Comparison of ENCODE assay signal across 1 cellular context in the genomic region with DNA sequence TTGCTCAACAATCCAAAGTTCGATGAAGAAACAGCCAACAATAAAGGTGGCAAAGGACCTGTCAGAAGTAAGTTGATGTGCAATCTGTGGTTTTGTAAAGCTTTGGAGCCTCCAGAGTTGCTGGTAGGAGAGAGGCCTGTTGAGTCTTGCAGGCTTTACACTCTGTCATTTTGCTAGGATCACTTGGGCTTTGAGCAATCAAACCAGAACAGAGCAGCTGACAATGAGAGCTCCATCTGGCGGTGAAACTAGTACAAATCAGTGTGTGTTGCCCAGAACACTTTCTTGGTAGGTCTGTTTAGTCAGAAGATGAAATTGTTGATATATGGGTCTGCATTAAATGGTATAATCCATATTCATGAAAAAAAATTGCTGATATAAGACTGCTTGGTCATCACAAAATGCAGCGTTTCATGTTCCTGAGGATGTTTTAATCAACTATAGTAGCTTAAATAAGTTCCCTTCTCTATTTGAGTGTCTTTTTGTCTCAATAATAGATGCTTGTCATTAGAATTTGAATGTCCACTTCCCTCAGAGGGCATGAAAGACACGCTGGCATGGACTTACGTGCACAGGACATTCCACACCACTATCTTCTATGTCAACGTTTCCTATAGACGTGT.
TF ChIP-seq lines count a peak whose summit lies in the region.

No MANE protein-coding gene starts in this region.

TF ChIP-seq in endothelial cell of umbilical vein, 7 proteins besides CTCF, POLR2A, EP300 and RAD21:
- TF ChIP-seq, protein P1, sequence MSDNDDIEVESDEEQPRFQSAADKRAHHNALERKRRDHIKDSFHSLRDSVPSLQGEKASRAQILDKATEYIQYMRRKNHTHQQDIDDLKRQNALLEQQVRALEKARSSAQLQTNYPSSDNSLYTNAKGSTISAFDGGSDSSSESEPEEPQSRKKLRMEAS (IDR thresholded peaks at IDR 0.05; ENCODE audit: insufficient read depth, insufficient read length) = no peak
- TF ChIP-seq JUN (IDR thresholded peaks at IDR 0.05; ENCODE audit: borderline replicate concordance, insufficient read depth, insufficient read length, low read depth) (no peak), GATA2 (IDR thresholded peaks at IDR 0.05; ENCODE audit: insufficient read depth, insufficient read length, low read depth, low read length) (no peak), POLR2AphosphoS5 (IDR thresholded peaks at IDR 0.05; ENCODE audit: insufficient read depth, low read depth, low read length) (no peak), EZH2 (IDR thresholded peaks at IDR 0.05; ENCODE audit: borderline replicate concordance, low read depth, low read length, severe bottlenecking) (no peak), MYC (IDR thresholded peaks at IDR 0.05; ENCODE audit: low read depth, low read length) (no peak)
